In genomic region chr13:96086736-96087135, GRCh38 we compare ENCODE assay signal across 4 cellular contexts. TPM values are rescaled to one million over a fixed set of nuclear protein-coding genes. Genes with fewer than 3 reads are reported as not detected.
"Had no signal": no experiment of that assay in that cellular context is flagged by ENCODE, and none has a peak within 500 bp of the region (broad histone marks: within the 10 kb centered on the region; RNA-seq: fewer than 3 reads in every experiment).

No MANE protein-coding gene starts in this region.

- ATAC-seq: GM12878 had no signal

- H3K4me3 ChIP-seq: GM12878 had no signal

- DNase-seq: GDM1, GF-D8 had no signal

RNA-seq across cellular contexts. Expression of gene HS6ST3, which starts 3.2 kb away (rescaled TPM):
- total RNA-seq: G401, GM12878 had no signal
